ENCODE assay signal across 16 cellular contexts in the genomic region with DNA sequence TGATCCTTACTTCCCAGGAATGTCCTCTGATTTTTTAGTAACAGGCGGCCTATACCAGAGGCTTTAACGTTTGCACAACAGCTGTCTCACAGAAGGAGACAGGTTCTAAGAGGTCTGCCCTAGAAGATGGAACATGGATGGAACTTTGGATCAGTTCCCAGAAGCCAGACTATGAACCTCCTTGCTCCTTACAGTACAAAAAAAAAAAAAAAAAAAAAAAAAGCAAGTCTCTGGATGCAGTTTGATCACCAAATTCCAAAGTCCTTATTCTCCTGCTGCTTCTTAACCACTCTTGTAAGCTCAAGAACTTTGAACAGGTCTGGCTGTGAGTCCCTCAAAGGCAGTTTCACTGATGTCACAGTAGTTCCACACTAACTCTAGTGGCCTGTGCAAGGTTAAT. TPM values are rescaled to one million over a fixed set of nuclear protein-coding genes. Genes with fewer than 3 reads are reported as not detected.
A peak's percentile ranks its signal among the peaks of the same experiment; 100 is the strongest.
DNase-seq lines count a peak whose midpoint lies in the region; TF ChIP-seq lines count a peak whose summit lies in the region.
"Had no signal": no experiment of that assay in that cellular context is flagged by ENCODE, and none has a peak within 500 bp of the region (broad histone marks: within the 10 kb centered on the region; RNA-seq: fewer than 3 reads in every experiment).

No MANE protein-coding gene starts in this region.

- no peak overlapping the region for H4K8ac ChIP-seq in mesenchymal stem cell (ENCODE audit: low read length)

- peaks cover 1% of the 10 kb centered on the region for H3K4me1 ChIP-seq in mesenchymal stem cell (ENCODE audit: control insufficient read depth, insufficient read depth, low read depth, low read length)
- H3K4me1 ChIP-seq in breast epithelium = peaks cover 0 to 7% of the 10 kb centered on the region in 2 donors
- peaks cover 5% of the 10 kb centered on the region for H3K4me1 ChIP-seq in ovary (ENCODE audit: insufficient read depth)

- DNase-seq in AG08395 (ENCODE audit: low spot score) (peak; percentile 59), HT1080 (ENCODE audit: low read depth) (peak; percentile 31), cardiac fibroblast (ENCODE audit: low read depth in 2 of 2) (peak; percentile 29 to 33), mesenchymal stem cell (peak; percentile 60), NCI-H345 treated with DMSO at 0.1 percent for 48 hours (lab: John Stamatoyannopoulos, UW; ENCODE audit: unreplicated experiment) (no peak), breast epithelium (ENCODE audit: low spot score in 2 of 2) (no peak), ovary (no peak)
- DNase-seq in stimulated activated CD4-positive, alpha-beta T cell treated with anti-CD3 and anti-CD28 coated beads, Interleukin-15, amount 100 ng/mL, for 24 hours = no peak
- DNase-seq: activated CD4-positive, alpha-beta T cell treated with anti-CD3 and anti-CD28 coated beads, Interleukin-2, amount 50 U/mL, for 1 hour; activated naive CD8-positive, alpha-beta T cell treated with anti-CD3 and anti-CD28 coated beads for 36 hours; AML-193; glutamatergic neuron; NCI-H1436 treated with DMSO at 0.1 percent for 48 hours; NCI-H510A; stomach had no signal

- H3K4me2 ChIP-seq in mesenchymal stem cell (ENCODE audit: low read length, poor library complexity, severe bottlenecking) = no peak overlapping the region

- no peak overlapping the region for H2BK15ac ChIP-seq in mesenchymal stem cell (ENCODE audit: low read depth, poor library complexity, severe bottlenecking)

- intact Hi-C loops in breast epithelium (cut with DNase I; ENCODE audit: low total_unique reads) = no loop called here
- intact Hi-C loops in ovary (cut with DNase I) = no loop called here

- no peak for TF ChIP-seq EP300 in ovary (IDR thresholded peaks at IDR 0.05)

- H3K9ac ChIP-seq in mesenchymal stem cell (ENCODE audit: low read length) = peak overlapping the region; percentile 61

- H2AK5ac ChIP-seq in mesenchymal stem cell (ENCODE audit: low read length, severe bottlenecking) = no peak overlapping the region

- H3K27me3 ChIP-seq in mesenchymal stem cell (ENCODE audit: control insufficient read depth in 1 of 2, insufficient read depth in 1 of 2, low read length in 2 of 2) = no peaks in the 10 kb centered on the region
- no peaks in the 10 kb centered on the region for H3K27me3 ChIP-seq in breast epithelium
- no peaks in the 10 kb centered on the region for H3K27me3 ChIP-seq in ovary
- H3K27me3 ChIP-seq: SJSA1, stomach had no signal

- H3K14ac ChIP-seq in mesenchymal stem cell (ENCODE audit: low read length in 2 of 2) = no peak overlapping the region

- H3K79me1 ChIP-seq in mesenchymal stem cell (replicated peaks; ENCODE audit: low read length, poor library complexity, severe bottlenecking) = peaks cover 9% of the 10 kb centered on the region

- TF ChIP-seq POLR2A in breast epithelium (IDR thresholded peaks at IDR 0.05) (no peak), ovary (IDR thresholded peaks at IDR 0.05) (no peak)

- 90% methylated on average over 2 of the region's 2 CpGs for WGBS in mesenchymal stem cell
- 60 to 74% (median 67%) methylated on average over 2 of the region's 2 CpGs for WGBS in ovary, 3 donors

- no peak overlapping the region for H3K4ac ChIP-seq in mesenchymal stem cell (ENCODE audit: low read depth in 1 of 2, low read length in 2 of 2)

- no peak overlapping the region for H3K18ac ChIP-seq in mesenchymal stem cell (ENCODE audit: low read depth in 1 of 2, low read length in 2 of 2)

- no peak overlapping the region for H2AFZ ChIP-seq in mesenchymal stem cell (ENCODE audit: low read depth, low read length)

- no peak overlapping the region for H3K4me3 ChIP-seq in cardiac fibroblast (replicated peaks in 1 of 2; ENCODE audit: low read depth in 2 of 2, low read length in 2 of 2)
- H3K4me3 ChIP-seq in mesenchymal stem cell (ENCODE audit: insufficient read depth in 1 of 2, low read depth in 1 of 2, low read length in 2 of 2) = no peak overlapping the region
- no peak overlapping the region for H3K4me3 ChIP-seq in breast epithelium
- no peak overlapping the region for H3K4me3 ChIP-seq in ovary
- H3K4me3 ChIP-seq: SJSA1, stomach had no signal

- H3K27ac ChIP-seq in mesenchymal stem cell (ENCODE audit: low read length, poor library complexity, severe bottlenecking) (no peak overlapping the region), breast epithelium (no peak overlapping the region), ovary (no peak overlapping the region)
- H3K27ac ChIP-seq: SJSA1, stomach had no signal

- H4K91ac ChIP-seq in mesenchymal stem cell (ENCODE audit: low read length) = no peak overlapping the region

- TF ChIP-seq CTCF in cardiac fibroblast (IDR thresholded peaks at IDR 0.05; ENCODE audit: low read depth, low read length) (no peak), breast epithelium (IDR thresholded peaks at IDR 0.05) (no peak), ovary (IDR thresholded peaks at IDR 0.05) (no peak)

- H3K36me3 ChIP-seq in mesenchymal stem cell (ENCODE audit: control insufficient read depth in 1 of 2, insufficient read depth in 2 of 2, low read depth in 1 of 2, low read length in 2 of 2) = peaks cover 0 to 4% of the 10 kb centered on the region in 2 experiments
- H3K36me3 ChIP-seq in breast epithelium = no peaks in the 10 kb centered on the region
- no peaks in the 10 kb centered on the region for H3K36me3 ChIP-seq in ovary

- H3K9me3 ChIP-seq in mesenchymal stem cell (ENCODE audit: control insufficient read depth, low read length) (no peaks in the 10 kb centered on the region), breast epithelium (no peaks in the 10 kb centered on the region), ovary (no peaks in the 10 kb centered on the region)
- H3K9me3 ChIP-seq: SJSA1, stomach had no signal

- no peak overlapping the region for H3K23ac ChIP-seq in mesenchymal stem cell (ENCODE audit: low read length in 2 of 2)

- no peak overlapping the region for H2BK5ac ChIP-seq in mesenchymal stem cell (ENCODE audit: low read depth, low read length, poor library complexity, severe bottlenecking)

- H2BK12ac ChIP-seq in mesenchymal stem cell (ENCODE audit: low read length in 2 of 2) = no peak overlapping the region

- H2BK120ac ChIP-seq in mesenchymal stem cell (ENCODE audit: low read depth, low read length) = no peak overlapping the region

RNA-seq across cellular contexts. Expression of gene TRMT11, which starts 2.0 kb away (rescaled TPM):
- 15.8 and 17.1 TPM in 2 replicates for total RNA-seq in HT1080 (2014; rRNA removed; shearing (Covaris generic))
- polyA plus RNA-seq in HT1080 (2015; cell fraction: cytosol; rRNA removed) = 29.0 and 30.4 TPM in 2 replicates
- polyA plus RNA-seq in HT1080 (2015; cell fraction: nucleus; rRNA removed) = 62.3 and 67.4 TPM in 2 replicates
- polyA plus RNA-seq in mesenchymal stem cell (2013, experiment 1 of 2) = 9.7 TPM
- polyA plus RNA-seq in mesenchymal stem cell (2013, experiment 2 of 2) = 9.9 TPM
- total RNA-seq in breast epithelium (10 to 100 TPM; 17.3 to 48.3 (median 39.7) TPM), ovary (10 to 100 TPM; 20.5 to 29.9 (median 24.2) TPM)
- polyA plus RNA-seq in ovary = 10 to 100 TPM; 10.7 to 15.6 TPM

RNA-seq across cellular contexts. Expression of gene HINT3, which starts 27.7 kb away (rescaled TPM):
- 8.7 and 10.0 TPM in 2 replicates for total RNA-seq in HT1080 (2014; rRNA removed; shearing (Covaris generic))
- polyA plus RNA-seq in HT1080 (2015; cell fraction: cytosol; rRNA removed) = 6.2 and 7.7 TPM in 2 replicates
- 2.6 and 2.7 TPM in 2 replicates for polyA plus RNA-seq in HT1080 (2015; cell fraction: nucleus; rRNA removed)
- polyA plus RNA-seq in mesenchymal stem cell (2013, experiment 1 of 2) = 11.7 TPM
- 11.6 TPM for polyA plus RNA-seq in mesenchymal stem cell (2013, experiment 2 of 2)
- total RNA-seq in breast epithelium = 10 to 100 TPM; 19.0 to 37.3 (median 26.2) TPM
- total RNA-seq in ovary = 10 to 100 TPM; 15.9 to 20.4 (median 19.3) TPM
- polyA plus RNA-seq in ovary = 10 to 100 TPM; 10.3 to 15.8 TPM

Comparison
In these comparisons a context has a peak if more than half of its experiments do, and no peak if none do; other contexts are left out.
1. DNase-seq: peak in AG08395 (single experiment), HT1080 (single experiment), cardiac fibroblast (2 of 2) and mesenchymal stem cell (single experiment); none in NCI-H345 treated with DMSO at 0.1 percent for 48 hours (single experiment), breast epithelium (0 of 2), ovary (0 of 5) and stimulated activated CD4-positive, alpha-beta T cell treated with anti-CD3 and anti-CD28 coated beads, Interleukin-15, amount 100 ng/mL, for 24 hours (single experiment).